In the genomic region with DNA sequence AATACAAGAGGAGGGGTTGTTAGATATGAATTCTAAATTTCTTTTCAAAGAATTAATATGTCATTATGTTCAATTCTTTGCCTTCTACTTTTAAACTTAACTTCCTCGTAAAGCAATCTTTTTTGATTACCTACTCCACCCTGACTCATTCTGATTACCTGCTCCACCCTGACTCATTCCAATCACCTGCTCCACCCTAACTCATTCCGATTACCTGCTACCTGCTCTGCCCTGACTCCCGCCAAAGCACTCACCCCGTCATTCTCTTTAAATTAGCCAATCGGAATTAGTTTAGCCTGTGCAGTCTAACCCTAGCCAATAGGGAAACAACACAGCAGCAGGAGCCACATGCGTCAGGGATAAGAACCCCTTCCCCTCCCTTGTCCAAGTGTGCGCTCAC, we compare ENCODE assay signal across 18 cellular contexts. TPM values are rescaled to one million over a fixed set of nuclear protein-coding genes. Genes with fewer than 3 reads are reported as not detected.
"Had no signal": no experiment of that assay in that cellular context is flagged by ENCODE, and none has a peak within 500 bp of the region (broad histone marks: within the 10 kb centered on the region; RNA-seq: fewer than 3 reads in every experiment).

No MANE protein-coding gene starts in this region.

RNA-seq across cellular contexts. Expression of a gene that starts 48.4 kb away (rescaled TPM):
- total RNA-seq: activated naive CD4-positive, alpha-beta T cell treated with anti-CD3 and anti-CD28 coated beads for 36 hours; activated naive CD4-positive, alpha-beta T cell treated with anti-CD3 and anti-CD28 coated beads, Interleukin-2, amount 50 U/mL, for 72 hours; activated naive CD8-positive, alpha-beta T cell treated with anti-CD3 and anti-CD28 coated beads for 36 hours; activated naive CD8-positive, alpha-beta T cell treated with anti-CD3 and anti-CD28 coated beads, Interleukin-2, amount 10 ng/mL, durations not matched to agents 7 days and 5 days; activated T-cell treated with anti-CD3 and anti-CD28 coated beads, Interleukin-2, amount 50 U/mL, for 4 hours; activated T-cell treated with anti-CD3 and anti-CD28 coated beads, Interleukin-2, amount 50 U/mL, for 72 hours; activated T-helper 1 cell treated with anti-CD3 and anti-CD28 coated beads, Interleukin-12 subunit alpha, Interleukin-12 subunit beta, Interleukin-2, Interleukin-4 antibody, amounts not matched to agents 30 ng/mL and 10 ng/mL and 1 ng/mL, durations not matched to agents 14 hours and 24 hours and 36 hours; activated T-helper 17 cell treated with anti-CD3 and anti-CD28 coated beads, Interleukin-2, amount 50 U/mL, for 72 hours; activated T-helper 2 cell treated with anti-CD3 and anti-CD28 coated beads, Interferon-gamma antibody, Interleukin-2, Interleukin-4, amounts not matched to agents 10 μg/mL and 5 μg/mL and 100 μg/mL, durations not matched to agents 14 hours and 24 hours and 36 hours; adrenal gland; aorta; ascending aorta; astrocyte; body of pancreas; breast epithelium; bronchial epithelial cell; cardiac muscle cell; cardiac septum had no signal
